Comparison of ENCODE assay signal across 8 cellular contexts in genomic region chr16:9159839-9160550, GRCh38.
DNase-seq lines count a peak whose midpoint lies in the region; ATAC-seq lines count a peak whose summit lies in the region.
"Had no signal": no experiment of that assay in that cellular context is flagged by ENCODE, and none has a peak within 500 bp of the region (broad histone marks: within the 10 kb centered on the region; RNA-seq: fewer than 3 reads in every experiment).

No MANE protein-coding gene starts in this region.

- H3K27ac ChIP-seq in caudate nucleus (ENCODE audit: low read depth, low read length) = no peak overlapping the region

- ATAC-seq in left colon = peak; percentile 97
- ATAC-seq in HG02678 (IDR thresholded peaks at IDR 0.05; ENCODE audit: unreplicated experiment) = no peak

- peak; percentile 84 for DNase-seq in GM03348 (ENCODE audit: low spot score)
- peak; percentile 38 for DNase-seq in HPDE6-E6E7 (ENCODE audit: extremely low spot score)
- peak; percentile 67 for DNase-seq in RKO (ENCODE audit: low spot score)
- peak in 57 of 61 donors; percentile 7 to 85 (median 58) for DNase-seq in caudate nucleus (lab: John Stamatoyannopoulos, UW)
- peak in 1 of 2 donors; percentile 67 for DNase-seq in left colon
- DNase-seq in stimulated activated CD8-positive, alpha-beta memory T cell treated with anti-CD3 and anti-CD28 coated beads, Interleukin-4, amount 100 ng/mL, for 48 hours = peak; percentile 68
- DNase-seq: activated T-cell treated with anti-CD3 and anti-CD28 coated beads, Interleukin-2, amount 50 U/mL, for 4 hours had no signal

- intact Hi-C loops in left colon (cut with DNase I, micrococcal nuclease) = no loop called here
